In the genomic region with DNA sequence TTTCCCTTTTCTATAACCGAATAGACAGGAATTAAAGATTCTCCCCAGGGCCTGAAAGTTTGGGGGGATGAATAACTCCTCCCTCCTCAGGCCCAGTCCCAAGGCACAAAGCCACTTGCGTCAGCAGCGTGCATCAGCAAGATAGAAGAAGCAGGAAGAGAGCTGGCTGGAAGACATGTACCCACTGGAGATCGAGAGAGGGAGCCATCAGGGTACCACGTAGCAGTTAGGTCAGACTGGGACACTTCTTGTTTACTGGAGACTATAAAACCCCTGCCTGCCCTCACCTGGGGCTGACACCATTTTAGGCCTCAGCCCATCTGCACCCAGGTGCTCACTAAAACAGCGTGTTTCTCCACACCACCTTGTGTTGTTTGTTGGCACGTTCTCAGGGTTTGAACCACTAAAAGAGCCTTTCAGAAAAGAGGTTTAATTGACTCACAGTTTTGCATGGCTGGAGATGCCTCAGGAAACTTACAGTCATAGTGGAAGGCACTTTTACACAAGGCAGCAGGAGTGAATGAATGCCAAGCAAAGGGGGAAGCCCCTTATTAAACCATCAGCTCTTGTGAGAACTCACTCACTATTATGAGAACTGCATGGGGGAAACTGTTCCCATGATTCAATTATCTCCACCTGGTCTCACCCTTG, we compare ENCODE assay signal across 16 cellular contexts.
DNase-seq lines count a peak whose midpoint lies in the region; ATAC-seq lines count a peak whose summit lies in the region.
"Had no signal": no experiment of that assay in that cellular context is flagged by ENCODE, and none has a peak within 500 bp of the region (broad histone marks: within the 10 kb centered on the region; RNA-seq: fewer than 3 reads in every experiment).

No MANE protein-coding gene starts in this region.

- H3K4me3 Mint-ChIP-seq in activated T-cell treated with anti-CD3 and anti-CD28 coated beads, Interleukin-2, amount 50 U/mL, for 72 hours: peak overlapping the region in 1 of 2 donors; percentile 40
- no peak overlapping the region for H3K4me3 Mint-ChIP-seq in stimulated activated naive CD8-positive, alpha-beta T cell treated with anti-CD3 and anti-CD28 coated beads, Interleukin-15, amount 100 ng/mL, for 72 hours
- H3K4me3 Mint-ChIP-seq: memory B cell, neural crest cell had no signal

- H3K27ac ChIP-seq in caudate nucleus (ENCODE audit: low read depth, low read length): no peak overlapping the region
- H3K27ac ChIP-seq: uterus had no signal

- H3K9me3 Mint-ChIP-seq in activated T-cell treated with anti-CD3 and anti-CD28 coated beads, Interleukin-2, amount 50 U/mL, for 72 hours: peaks cover 0 to 3% of the 10 kb centered on the region in 2 donors
- H3K9me3 Mint-ChIP-seq in stimulated activated naive CD8-positive, alpha-beta T cell treated with anti-CD3 and anti-CD28 coated beads, Interleukin-15, amount 100 ng/mL, for 72 hours: no peaks in the 10 kb centered on the region

- H3K27me3 Mint-ChIP-seq in activated T-cell treated with anti-CD3 and anti-CD28 coated beads, Interleukin-2, amount 50 U/mL, for 72 hours (ENCODE audit: low read depth): peaks cover 6% of the 10 kb centered on the region
- no peaks in the 10 kb centered on the region for H3K27me3 Mint-ChIP-seq in stimulated activated naive CD8-positive, alpha-beta T cell treated with anti-CD3 and anti-CD28 coated beads, Interleukin-15, amount 100 ng/mL, for 72 hours
- H3K27me3 Mint-ChIP-seq: memory B cell had no signal

- peaks cover 42% of the 10 kb centered on the region for H3K4me1 Mint-ChIP-seq in activated T-cell treated with anti-CD3 and anti-CD28 coated beads, Interleukin-2, amount 50 U/mL, for 72 hours (ENCODE audit: low read depth)
- peaks cover 7% of the 10 kb centered on the region for H3K4me1 Mint-ChIP-seq in stimulated activated naive CD8-positive, alpha-beta T cell treated with anti-CD3 and anti-CD28 coated beads, Interleukin-15, amount 100 ng/mL, for 72 hours
- H3K4me1 Mint-ChIP-seq: neural crest cell had no signal

- peak overlapping the region; percentile 29 for H3K27ac Mint-ChIP-seq in activated T-cell treated with anti-CD3 and anti-CD28 coated beads, Interleukin-2, amount 50 U/mL, for 72 hours
- peak overlapping the region in 1 of 2 donors; percentile 72 for H3K27ac Mint-ChIP-seq in stimulated activated naive CD8-positive, alpha-beta T cell treated with anti-CD3 and anti-CD28 coated beads, Interleukin-15, amount 100 ng/mL, for 72 hours
- H3K27ac Mint-ChIP-seq: memory B cell had no signal

- DNase-seq in stimulated activated CD4-positive, alpha-beta T cell treated with anti-CD3 and anti-CD28 coated beads, Interleukin-15, amount 100 ng/mL, for 24 hours: peak; percentile 43
- DNase-seq in stimulated activated CD4-positive, alpha-beta T cell treated with anti-CD3 and anti-CD28 coated beads, Interleukin-12 subunit alpha, Interleukin-12 subunit beta, amount 100 ng/mL, for 4 hours: no peak
- peak; percentile 28 to 61 for DNase-seq in activated T-cell treated with anti-CD3 and anti-CD28 coated beads, Interleukin-2, amount 50 U/mL, for 72 hours
- DNase-seq in stimulated activated naive CD8-positive, alpha-beta T cell treated with anti-CD3 and anti-CD28 coated beads, Interleukin-15, amount 100 ng/mL, for 72 hours: peak in 1 of 2 donors; percentile 55
- DNase-seq in DMS 273 (lab: John Stamatoyannopoulos, UW; ENCODE audit: unreplicated experiment) (no peak), SW480 (ENCODE audit: low spot score) (no peak), caudate nucleus (lab: John Stamatoyannopoulos, UW) (no peak)
- DNase-seq: HCEC 1CT, NCI-H187, NCI-H524, uterus had no signal

- H3K36me3 Mint-ChIP-seq in activated T-cell treated with anti-CD3 and anti-CD28 coated beads, Interleukin-2, amount 50 U/mL, for 72 hours (ENCODE audit: insufficient read depth in 2 of 2): peaks cover 5 to 6% of the 10 kb centered on the region in 2 donors
- H3K36me3 Mint-ChIP-seq: memory B cell had no signal

- peak; percentile 78 for ATAC-seq in HG02610 (IDR thresholded peaks at IDR 0.05; ENCODE audit: unreplicated experiment)
- peak; percentile 87 for ATAC-seq in activated T-cell treated with anti-CD3 and anti-CD28 coated beads, Interleukin-2, amount 50 U/mL, for 72 hours (replicated peaks in 1 of 2)
- peak; percentile 89 for ATAC-seq in stimulated activated naive CD8-positive, alpha-beta T cell treated with anti-CD3 and anti-CD28 coated beads, Interleukin-15, amount 100 ng/mL, for 72 hours
- ATAC-seq: esophagus mucosa, right cardiac atrium had no signal

Comparison
In these comparisons a context has a peak if more than half of its experiments do, and no peak if none do; other contexts are left out.
1. DNase-seq: peak in stimulated activated CD4-positive, alpha-beta T cell treated with anti-CD3 and anti-CD28 coated beads, Interleukin-15, amount 100 ng/mL, for 24 hours (single experiment) and activated T-cell treated with anti-CD3 and anti-CD28 coated beads, Interleukin-2, amount 50 U/mL, for 72 hours (2 of 2); none in stimulated activated CD4-positive, alpha-beta T cell treated with anti-CD3 and anti-CD28 coated beads, Interleukin-12 subunit alpha, Interleukin-12 subunit beta, amount 100 ng/mL, for 4 hours (single experiment), DMS 273 (single experiment), SW480 (single experiment) and caudate nucleus (0 of 61).
2. Peak in every context shown above with its lines, with median percentiles within 50 percentile points of each other: ATAC-seq.